Comparison of ENCODE assay signal across 23 cellular contexts in the genomic region with DNA sequence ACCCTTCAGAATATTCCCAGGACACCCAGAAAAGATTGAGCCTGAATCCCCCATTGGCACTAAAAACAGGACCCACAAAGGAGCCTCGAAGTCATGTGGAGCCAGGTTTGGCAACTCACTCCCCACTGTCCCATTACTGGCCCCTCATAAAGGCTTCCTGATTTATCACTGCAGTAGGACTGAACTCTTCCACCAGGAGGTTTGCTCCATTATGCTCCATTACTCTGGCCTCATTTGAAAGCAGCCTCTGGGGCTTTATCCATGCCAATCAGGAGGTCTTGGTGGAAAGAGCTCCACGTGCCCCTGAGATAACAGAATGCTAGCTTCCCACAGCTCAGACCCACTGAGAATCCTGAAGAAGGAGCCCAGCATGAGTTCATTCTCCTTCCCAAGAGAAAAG.
"Had no signal": no experiment of that assay in that cellular context is flagged by ENCODE, and none has a peak within 500 bp of the region (broad histone marks: within the 10 kb centered on the region; RNA-seq: fewer than 3 reads in every experiment).

No MANE protein-coding gene starts in this region.

- H3K9me3 Mint-ChIP-seq: activated CD4-positive, alpha-beta T cell treated with anti-CD3 and anti-CD28 coated beads, Interleukin-2, amount 10 ng/mL, durations not matched to agents 7 days and 5 days; effector memory CD8-positive, alpha-beta T cell; nephron had no signal

- H3K4me3 Mint-ChIP-seq: activated CD4-positive, alpha-beta T cell treated with anti-CD3 and anti-CD28 coated beads, Interleukin-2, amount 10 ng/mL, durations not matched to agents 7 days and 5 days; activated CD8-positive, alpha-beta T cell treated with anti-CD3 and anti-CD28 coated beads, Interleukin-2, amount 10 ng/mL, durations not matched to agents 7 days and 5 days; effector memory CD8-positive, alpha-beta T cell; nephron had no signal

- H3K4me3 ChIP-seq: ascending aorta, cardiac muscle cell, lower lobe of right lung, tibial artery had no signal

- H3K27me3 ChIP-seq: ascending aorta, cardiac muscle cell, tibial artery had no signal

- H3K27me3 Mint-ChIP-seq: activated CD4-positive, alpha-beta T cell treated with anti-CD3 and anti-CD28 coated beads, Interleukin-2, amount 10 ng/mL, durations not matched to agents 7 days and 5 days; effector memory CD8-positive, alpha-beta T cell had no signal

- DNase-seq: activated CD4-positive, alpha-beta T cell treated with anti-CD3 and anti-CD28 coated beads, Interleukin-2, amount 10 ng/mL, durations not matched to agents 7 days and 5 days; activated CD8-positive, alpha-beta memory T cell treated with anti-CD3 and anti-CD28 coated beads, Interleukin-2, amount 50 U/mL, for 4 hours; activated CD8-positive, alpha-beta T cell treated with anti-CD3 and anti-CD28 coated beads, Interleukin-2, amount 10 ng/mL, durations not matched to agents 7 days and 5 days; activated effector memory CD4-positive, alpha-beta T cell treated with anti-CD3 and anti-CD28 coated beads, Interleukin-2, amount 50 U/mL, for 16 hours; activated naive CD4-positive, alpha-beta T cell treated with anti-CD3 and anti-CD28 coated beads, Interleukin-2, amount 50 U/mL, for 16 hours; activated T-cell treated with anti-CD3 and anti-CD28 coated beads, Interleukin-2, amount 50 U/mL, for 48 hours; effector memory CD8-positive, alpha-beta T cell; foreskin fibroblast; islet precursor cell; left colon; lower lobe of right lung; midbrain; stimulated activated CD4-positive, alpha-beta T cell treated with anti-CD3 and anti-CD28 coated beads, Interleukin-12 subunit alpha, Interleukin-12 subunit beta, amount 100 ng/mL, for 4 hours; stimulated activated CD4-positive, alpha-beta T cell treated with anti-CD3 and anti-CD28 coated beads, Interleukin-1b, Interleukin-23, amount 100 ng/mL, for 48 hours; stimulated activated CD8-positive, alpha-beta memory T cell treated with anti-CD3 and anti-CD28 coated beads, Interleukin-4, amount 100 ng/mL, for 48 hours; stimulated activated naive CD4-positive, alpha-beta T cell; T-helper 1 cell; T1000; tibial artery had no signal

- ATAC-seq: activated CD8-positive, alpha-beta T cell treated with anti-CD3 and anti-CD28 coated beads, Interleukin-2, amount 10 ng/mL, durations not matched to agents 7 days and 5 days; effector memory CD8-positive, alpha-beta T cell; left colon; lower lobe of right lung had no signal

- H3K27ac Mint-ChIP-seq: activated CD4-positive, alpha-beta T cell treated with anti-CD3 and anti-CD28 coated beads, Interleukin-2, amount 10 ng/mL, durations not matched to agents 7 days and 5 days; activated CD8-positive, alpha-beta T cell treated with anti-CD3 and anti-CD28 coated beads, Interleukin-2, amount 10 ng/mL, durations not matched to agents 7 days and 5 days; effector memory CD8-positive, alpha-beta T cell had no signal

- H3K4me1 ChIP-seq: tibial artery had no signal

- H3K36me3 ChIP-seq: ascending aorta, cardiac muscle cell, lower lobe of right lung, tibial artery had no signal

- H3K27ac ChIP-seq: ascending aorta, cardiac muscle cell, epithelial cell of prostate, lower lobe of right lung, tibial artery had no signal

- H3K9me3 ChIP-seq: ascending aorta, lower lobe of right lung, tibial artery had no signal
